ENCODE assay signal across 1 cellular context in genomic region chr15:63391669-63392354, GRCh38.
TF ChIP-seq lines count a peak whose summit lies in the region.

No MANE protein-coding gene starts in this region.

TF ChIP-seq in K562, 482 proteins besides CTCF, POLR2A, EP300 and RAD21 (continued from another document):
- no peak for TF ChIP-seq NR4A1 (CRISPR knock-in tag; IDR thresholded peaks at IDR 0.05)
- TF ChIP-seq NR4A1 (tag; IDR thresholded peaks at IDR 0.05), result 0 out of 2 replicates have a peak, but pooled peaks have one; percentile 22
- 0 out of 2 replicates have a peak, but pooled peaks have one; percentile 20 for TF ChIP-seq HMBOX1 (IDR thresholded peaks at IDR 0.05)
- TF ChIP-seq SMARCA5 (IDR thresholded peaks at IDR 0.05), result no peak
- TF ChIP-seq OTX1 (CRISPR knock-in tag; IDR thresholded peaks at IDR 0.05), result 0 out of 2 replicates have a peak, but pooled peaks have one; percentile 3
- peak; percentile 34; the same call in 1 of the 2 replicates for TF ChIP-seq MECOM (CRISPR knock-in tag; IDR thresholded peaks at IDR 0.05)
- TF ChIP-seq ETV5 (CRISPR knock-in tag; IDR thresholded peaks at IDR 0.05; ENCODE audit: low read depth), result no peak
- no peak for TF ChIP-seq SMARCB1 (IDR thresholded peaks at IDR 0.05; ENCODE audit: insufficient read length, low read depth)
- TF ChIP-seq, protein P1, sequence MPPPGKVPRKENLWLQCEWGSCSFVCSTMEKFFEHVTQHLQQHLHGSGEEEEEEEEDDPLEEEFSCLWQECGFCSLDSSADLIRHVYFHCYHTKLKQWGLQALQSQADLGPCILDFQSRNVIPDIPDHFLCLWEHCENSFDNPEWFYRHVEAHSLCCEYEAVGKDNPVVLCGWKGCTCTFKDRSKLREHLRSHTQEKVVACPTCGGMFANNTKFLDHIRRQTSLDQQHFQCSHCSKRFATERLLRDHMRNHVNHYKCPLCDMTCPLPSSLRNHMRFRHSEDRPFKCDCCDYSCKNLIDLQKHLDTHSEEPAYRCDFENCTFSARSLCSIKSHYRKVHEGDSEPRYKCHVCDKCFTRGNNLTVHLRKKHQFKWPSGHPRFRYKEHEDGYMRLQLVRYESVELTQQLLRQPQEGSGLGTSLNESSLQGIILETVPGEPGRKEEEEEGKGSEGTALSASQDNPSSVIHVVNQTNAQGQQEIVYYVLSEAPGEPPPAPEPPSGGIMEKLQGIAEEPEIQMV (tag; conservative IDR thresholded peaks at IDR 0.05; ENCODE audit: low read depth), result no peak
- TF ChIP-seq TFAM (CRISPR knock-in tag; conservative IDR thresholded peaks at IDR 0.05), result no peak
- peak; percentile 54; the same call in 1 of the 2 replicates for TF ChIP-seq ZNF384 (IDR thresholded peaks at IDR 0.05; ENCODE audit: low read depth, low read length)
- no peak for TF ChIP-seq ZNF347 (CRISPR knock-in tag; IDR thresholded peaks at IDR 0.05; ENCODE audit: low read depth)
- peak; percentile 34 for TF ChIP-seq CHD1 (IDR thresholded peaks at IDR 0.05; ENCODE audit: low read length)
- 0 out of 2 replicates have a peak, but pooled peaks have one; percentile 41 for TF ChIP-seq ELF2 (CRISPR knock-in tag; IDR thresholded peaks at IDR 0.05)
- no peak for TF ChIP-seq ZNF717 (CRISPR knock-in tag; IDR thresholded peaks at IDR 0.05)
- TF ChIP-seq, protein P2, sequence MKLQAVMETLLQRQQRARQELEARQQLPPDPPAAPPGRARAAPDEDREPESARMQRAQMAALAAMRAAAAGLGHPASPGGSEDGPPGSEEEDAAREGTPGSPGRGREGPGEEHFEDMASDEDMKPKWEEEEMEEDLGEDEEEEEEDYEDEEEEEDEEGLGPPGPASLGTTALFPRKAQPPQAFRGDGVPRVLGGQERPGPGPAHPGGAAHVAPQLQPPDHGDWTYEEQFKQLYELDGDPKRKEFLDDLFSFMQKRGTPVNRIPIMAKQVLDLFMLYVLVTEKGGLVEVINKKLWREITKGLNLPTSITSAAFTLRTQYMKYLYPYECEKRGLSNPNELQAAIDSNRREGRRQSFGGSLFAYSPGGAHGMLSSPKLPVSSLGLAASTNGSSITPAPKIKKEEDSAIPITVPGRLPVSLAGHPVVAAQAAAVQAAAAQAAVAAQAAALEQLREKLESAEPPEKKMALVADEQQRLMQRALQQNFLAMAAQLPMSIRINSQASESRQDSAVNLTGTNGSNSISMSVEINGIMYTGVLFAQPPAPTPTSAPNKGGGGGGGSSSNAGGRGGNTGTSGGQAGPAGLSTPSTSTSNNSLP (IDR thresholded peaks at IDR 0.05; ENCODE audit: borderline replicate concordance, low read depth, low read length), result no peak
- TF ChIP-seq EWSR1 (IDR thresholded peaks at IDR 0.05; ENCODE audit: borderline replicate concordance, low read depth, partially characterized antibody), result no peak
- no peak for TF ChIP-seq PCBP2 (IDR thresholded peaks at IDR 0.05; ENCODE audit: low read depth, low read length, poor library complexity, severe bottlenecking)
- TF ChIP-seq E2F3 (CRISPR knock-in tag; IDR thresholded peaks at IDR 0.05), result no peak
- peak; percentile 59 for TF ChIP-seq ARID1B (IDR thresholded peaks at IDR 0.05)
- no peak for TF ChIP-seq HDAC8 (tag; IDR thresholded peaks at IDR 0.05)
- TF ChIP-seq, protein P3, sequence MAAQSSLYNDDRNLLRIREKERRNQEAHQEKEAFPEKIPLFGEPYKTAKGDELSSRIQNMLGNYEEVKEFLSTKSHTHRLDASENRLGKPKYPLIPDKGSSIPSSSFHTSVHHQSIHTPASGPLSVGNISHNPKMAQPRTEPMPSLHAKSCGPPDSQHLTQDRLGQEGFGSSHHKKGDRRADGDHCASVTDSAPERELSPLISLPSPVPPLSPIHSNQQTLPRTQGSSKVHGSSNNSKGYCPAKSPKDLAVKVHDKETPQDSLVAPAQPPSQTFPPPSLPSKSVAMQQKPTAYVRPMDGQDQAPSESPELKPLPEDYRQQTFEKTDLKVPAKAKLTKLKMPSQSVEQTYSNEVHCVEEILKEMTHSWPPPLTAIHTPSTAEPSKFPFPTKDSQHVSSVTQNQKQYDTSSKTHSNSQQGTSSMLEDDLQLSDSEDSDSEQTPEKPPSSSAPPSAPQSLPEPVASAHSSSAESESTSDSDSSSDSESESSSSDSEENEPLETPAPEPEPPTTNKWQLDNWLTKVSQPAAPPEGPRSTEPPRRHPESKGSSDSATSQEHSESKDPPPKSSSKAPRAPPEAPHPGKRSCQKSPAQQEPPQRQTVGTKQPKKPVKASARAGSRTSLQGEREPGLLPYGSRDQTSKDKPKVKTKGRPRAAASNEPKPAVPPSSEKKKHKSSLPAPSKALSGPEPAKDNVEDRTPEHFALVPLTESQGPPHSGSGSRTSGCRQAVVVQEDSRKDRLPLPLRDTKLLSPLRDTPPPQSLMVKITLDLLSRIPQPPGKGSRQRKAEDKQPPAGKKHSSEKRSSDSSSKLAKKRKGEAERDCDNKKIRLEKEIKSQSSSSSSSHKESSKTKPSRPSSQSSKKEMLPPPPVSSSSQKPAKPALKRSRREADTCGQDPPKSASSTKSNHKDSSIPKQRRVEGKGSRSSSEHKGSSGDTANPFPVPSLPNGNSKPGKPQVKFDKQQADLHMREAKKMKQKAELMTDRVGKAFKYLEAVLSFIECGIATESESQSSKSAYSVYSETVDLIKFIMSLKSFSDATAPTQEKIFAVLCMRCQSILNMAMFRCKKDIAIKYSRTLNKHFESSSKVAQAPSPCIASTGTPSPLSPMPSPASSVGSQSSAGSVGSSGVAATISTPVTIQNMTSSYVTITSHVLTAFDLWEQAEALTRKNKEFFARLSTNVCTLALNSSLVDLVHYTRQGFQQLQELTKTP (IDR thresholded peaks at IDR 0.05; ENCODE audit: low read depth in 1 of 2, partially characterized antibody in 2 of 2), result peak in 1 of 2 experiments; percentile 31
- TF ChIP-seq FOXJ2 (tag; IDR thresholded peaks at IDR 0.05), result peak; percentile 79; the same call in 1 of the 2 replicates
- TF ChIP-seq, protein P4, sequence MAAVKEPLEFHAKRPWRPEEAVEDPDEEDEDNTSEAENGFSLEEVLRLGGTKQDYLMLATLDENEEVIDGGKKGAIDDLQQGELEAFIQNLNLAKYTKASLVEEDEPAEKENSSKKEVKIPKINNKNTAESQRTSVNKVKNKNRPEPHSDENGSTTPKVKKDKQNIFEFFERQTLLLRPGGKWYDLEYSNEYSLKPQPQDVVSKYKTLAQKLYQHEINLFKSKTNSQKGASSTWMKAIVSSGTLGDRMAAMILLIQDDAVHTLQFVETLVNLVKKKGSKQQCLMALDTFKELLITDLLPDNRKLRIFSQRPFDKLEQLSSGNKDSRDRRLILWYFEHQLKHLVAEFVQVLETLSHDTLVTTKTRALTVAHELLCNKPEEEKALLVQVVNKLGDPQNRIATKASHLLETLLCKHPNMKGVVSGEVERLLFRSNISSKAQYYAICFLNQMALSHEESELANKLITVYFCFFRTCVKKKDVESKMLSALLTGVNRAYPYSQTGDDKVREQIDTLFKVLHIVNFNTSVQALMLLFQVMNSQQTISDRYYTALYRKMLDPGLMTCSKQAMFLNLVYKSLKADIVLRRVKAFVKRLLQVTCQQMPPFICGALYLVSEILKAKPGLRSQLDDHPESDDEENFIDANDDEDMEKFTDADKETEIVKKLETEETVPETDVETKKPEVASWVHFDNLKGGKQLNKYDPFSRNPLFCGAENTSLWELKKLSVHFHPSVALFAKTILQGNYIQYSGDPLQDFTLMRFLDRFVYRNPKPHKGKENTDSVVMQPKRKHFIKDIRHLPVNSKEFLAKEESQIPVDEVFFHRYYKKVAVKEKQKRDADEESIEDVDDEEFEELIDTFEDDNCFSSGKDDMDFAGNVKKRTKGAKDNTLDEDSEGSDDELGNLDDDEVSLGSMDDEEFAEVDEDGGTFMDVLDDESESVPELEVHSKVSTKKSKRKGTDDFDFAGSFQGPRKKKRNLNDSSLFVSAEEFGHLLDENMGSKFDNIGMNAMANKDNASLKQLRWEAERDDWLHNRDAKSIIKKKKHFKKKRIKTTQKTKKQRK (IDR thresholded peaks at IDR 0.05; ENCODE audit: borderline replicate concordance, low read depth, low read length), result no peak
- TF ChIP-seq ZZZ3 (IDR thresholded peaks at IDR 0.05), result no peak
- peak; percentile 24; the same call in 1 of the 2 replicates for TF ChIP-seq BACH1 (tag; IDR thresholded peaks at IDR 0.05)
- TF ChIP-seq ZNF507 (tag; conservative IDR thresholded peaks at IDR 0.05), result no peak
